In genomic region chr10:13338337-13339128, GRCh38 we compare ENCODE assay signal across 13 cellular contexts. TPM values are rescaled to one million over a fixed set of nuclear protein-coding genes. Genes with fewer than 3 reads are reported as not detected.
DNase-seq lines count a peak whose midpoint lies in the region; ATAC-seq and TF ChIP-seq lines count a peak whose summit lies in the region.
"Had no signal": no experiment of that assay in that cellular context is flagged by ENCODE, and none has a peak within 500 bp of the region (broad histone marks: within the 10 kb centered on the region; RNA-seq: fewer than 3 reads in every experiment).

No MANE protein-coding gene starts in this region.

- H3K36me3 ChIP-seq in muscle layer of duodenum (ENCODE audit: control insufficient read depth in 1 of 2, insufficient read depth in 2 of 2, low read length in 2 of 2) (peaks cover 13 to 25% of the 10 kb centered on the region in 2 donors), HAP-1 (replicated peaks) (peaks cover 70% of the 10 kb centered on the region)

- H3K27ac ChIP-seq in muscle layer of duodenum (ENCODE audit: low read length): peak overlapping the region; percentile 30
- H3K27ac ChIP-seq: left lung had no signal

- H3K4me3 ChIP-seq in AG10803 (ENCODE audit: low read length) (peak overlapping the region; percentile 26; the same call in 1 of the 2 replicates), fibroblast of mammary gland (ENCODE audit: control insufficient read depth, low read depth, low read length) (no peak overlapping the region), muscle layer of duodenum (ENCODE audit: low read depth in 1 of 2, low read length in 2 of 2) (no peak overlapping the region), HAP-1 (no peak overlapping the region)
- H3K4me3 ChIP-seq: left lung had no signal

- H3K9me3 ChIP-seq in muscle layer of duodenum (ENCODE audit: control insufficient read depth in 1 of 2, low read length in 2 of 2): no peaks in the 10 kb centered on the region
- no peaks in the 10 kb centered on the region for H3K9me3 ChIP-seq in HAP-1
- H3K9me3 ChIP-seq: left lung had no signal

- no peak for TF ChIP-seq CTCF in AG10803 (conservative IDR thresholded peaks at IDR 0.05; ENCODE audit: low read length)
- TF ChIP-seq CTCF in fibroblast of mammary gland (conservative IDR thresholded peaks at IDR 0.05; ENCODE audit: control insufficient read depth, insufficient read depth, low read depth, low read length): no peak

- ATAC-seq in HG02852 (IDR thresholded peaks at IDR 0.05; ENCODE audit: unreplicated experiment) (no peak), GM18519 (IDR thresholded peaks at IDR 0.05; ENCODE audit: low FRiP score, unreplicated experiment) (no peak)
- ATAC-seq: left lung had no signal

- H3K27me3 ChIP-seq in muscle layer of duodenum (ENCODE audit: low read depth, low read length) (no peaks in the 10 kb centered on the region), HAP-1 (ENCODE audit: low read depth) (no peaks in the 10 kb centered on the region)
- H3K27me3 ChIP-seq: left lung had no signal

- H3K4me1 ChIP-seq in muscle layer of duodenum (ENCODE audit: control insufficient read depth in 1 of 2, insufficient read depth in 2 of 2, low read length in 2 of 2): peaks cover 5 to 14% of the 10 kb centered on the region in 2 donors
- H3K4me1 ChIP-seq in HAP-1: peaks cover 8% of the 10 kb centered on the region
- H3K4me1 ChIP-seq: left lung had no signal

- peak; percentile 88 for DNase-seq in AG10803 (ENCODE audit: low read depth)
- peak; percentile 75 for DNase-seq in RPMI7951 (ENCODE audit: low read depth)
- DNase-seq in fibroblast of mammary gland (ENCODE audit: low read depth): peak; percentile 80
- no peak for DNase-seq in HAP-1 (ENCODE audit: low spot score in 2 of 2)
- DNase-seq in DMS153 treated with DMSO at 0.1 percent for 48 hours (lab: John Stamatoyannopoulos, UW; ENCODE audit: unreplicated experiment): no peak
- DNase-seq: cortex of kidney, left lung, NCI-H1436, NCI-H524 treated with DMSO at 0.1 percent for 48 hours, occipital lobe had no signal

- in situ Hi-C loops in HAP-1 (cut with MboI; ENCODE audit: low sequenced_read_pairs): no loop called here

RNA-seq across cellular contexts. Expression of gene SEPHS1, which starts 9.6 kb away (rescaled TPM):
- total RNA-seq in RPMI7951 (2014; rRNA removed; shearing (Covaris generic)): 60.7 and 65.6 TPM in 2 replicates

RNA-seq across cellular contexts. Expression of gene PHYH, which starts 38.7 kb away (rescaled TPM):
- total RNA-seq in RPMI7951 (2014; rRNA removed; shearing (Covaris generic)): 27.8 and 30.2 TPM in 2 replicates

Comparison
In these comparisons a context has a peak if more than half of its experiments do, and no peak if none do; other contexts are left out.
1. DNase-seq: peak in AG10803 (single experiment), RPMI7951 (single experiment) and fibroblast of mammary gland (single experiment); none in HAP-1 (0 of 2) and DMS153 treated with DMSO at 0.1 percent for 48 hours (single experiment).